In the genomic region with DNA sequence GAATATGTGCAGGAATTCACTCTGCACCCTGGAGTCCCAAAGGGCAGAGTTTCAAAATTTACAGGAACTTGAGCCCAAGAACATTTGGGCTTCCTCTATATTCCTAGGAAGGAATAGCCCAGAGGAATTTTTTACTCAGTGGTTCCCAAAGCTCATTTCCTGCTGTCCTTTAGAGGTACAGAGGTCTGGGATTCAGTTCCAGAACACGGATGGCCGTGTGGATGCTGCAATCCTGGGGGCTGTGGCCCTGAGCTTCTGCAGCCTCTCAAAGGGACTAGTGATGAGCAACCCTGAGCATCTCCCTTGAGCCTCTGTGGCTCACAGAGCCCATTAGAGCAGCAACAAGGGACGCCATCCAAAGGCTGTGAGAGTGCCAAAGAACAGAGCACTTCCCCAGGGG, we compare ENCODE assay signal across 19 cellular contexts.
"Had no signal": no experiment of that assay in that cellular context is flagged by ENCODE, and none has a peak within 500 bp of the region (broad histone marks: within the 10 kb centered on the region; RNA-seq: fewer than 3 reads in every experiment).

No MANE protein-coding gene starts in this region.

- H3K27me3 ChIP-seq: colonic mucosa, gastroesophageal sphincter had no signal

- H3K4me3 ChIP-seq: colonic mucosa, gastroesophageal sphincter, heart left ventricle, left lung, lower lobe of right lung had no signal

- H3K9me3 ChIP-seq: colonic mucosa, gastroesophageal sphincter, heart left ventricle, left lung, lower lobe of right lung had no signal

- H3K36me3 Mint-ChIP-seq: naive thymus-derived CD4-positive, alpha-beta T cell had no signal

- H3K9me3 Mint-ChIP-seq: dendritic cell treated with granulocyte-macrophage colony-stimulating factor and Interleukin-4, amounts not matched to agents 40 ng/mL and 50 ng/mL, for 4 days; effector memory CD8-positive, alpha-beta T cell; endodermal cell; naive thymus-derived CD4-positive, alpha-beta T cell had no signal

- H3K4me1 ChIP-seq: colonic mucosa, foreskin keratinocyte, gastroesophageal sphincter, heart left ventricle, left lung had no signal

- H3K4me3 Mint-ChIP-seq: dendritic cell treated with granulocyte-macrophage colony-stimulating factor and Interleukin-4, amounts not matched to agents 40 ng/mL and 50 ng/mL, for 4 days; effector memory CD8-positive, alpha-beta T cell; endodermal cell; naive thymus-derived CD4-positive, alpha-beta T cell had no signal

- H3K27ac Mint-ChIP-seq: dendritic cell treated with granulocyte-macrophage colony-stimulating factor and Interleukin-4, amounts not matched to agents 40 ng/mL and 50 ng/mL, for 4 days; effector memory CD8-positive, alpha-beta T cell; endodermal cell; naive thymus-derived CD4-positive, alpha-beta T cell had no signal

- H3K36me3 ChIP-seq: colonic mucosa, gastroesophageal sphincter, heart left ventricle, left lung, lower lobe of right lung had no signal

- DNase-seq: colonic mucosa; cortex of kidney; effector CD8-positive, alpha-beta T cell; effector memory CD8-positive, alpha-beta T cell; endodermal cell; erythroblast; foreskin keratinocyte; heart left ventricle; hippocampal formation; left cardiac atrium; left lung; lower lobe of right lung; mesendoderm; midbrain; naive thymus-derived CD4-positive, alpha-beta T cell had no signal

- H3K4me1 Mint-ChIP-seq: endodermal cell; naive thymus-derived CD4-positive, alpha-beta T cell had no signal

- H3K27ac ChIP-seq: colonic mucosa, epithelial cell of prostate, foreskin keratinocyte, gastroesophageal sphincter, heart left ventricle, left lung, lower lobe of right lung had no signal

- ATAC-seq: effector memory CD8-positive, alpha-beta T cell; esophagus mucosa; foreskin keratinocyte; gastroesophageal sphincter; heart left ventricle; left lung; lower lobe of right lung; naive thymus-derived CD4-positive, alpha-beta T cell had no signal
